1 cellular context compared by ENCODE assay signal in genomic region chr10:47024046-47024322, GRCh38.
TF ChIP-seq lines count a peak whose summit lies in the region.

No MANE protein-coding gene starts in this region.

TF ChIP-seq in HepG2, 621 proteins besides CTCF, POLR2A, EP300 and RAD21 (continued from another document and continues in another):
- TF ChIP-seq ZNF256 (CRISPR knock-in tag; conservative IDR thresholded peaks at IDR 0.05) (no peak), ZNF788 (CRISPR knock-in tag; IDR thresholded peaks at IDR 0.05; ENCODE audit: borderline replicate concordance) (no peak), IKZF1 (IDR thresholded peaks at IDR 0.05) (0 out of 2 replicates have a peak, but pooled peaks have one; percentile 14), HNF4A (CRISPR knock-in tag; IDR thresholded peaks at IDR 0.05) (no peak), GPBP1L1 (CRISPR knock-in tag; IDR thresholded peaks at IDR 0.05) (no peak), DMTF1 (CRISPR knock-in tag; IDR thresholded peaks at IDR 0.05) (no peak), RELA (CRISPR knock-in tag; IDR thresholded peaks at IDR 0.05) (no peak), RBM22 (optimal IDR thresholded peaks at IDR 0.05; ENCODE audit: low read length) (no peak), ZNF460 (CRISPR knock-in tag; IDR thresholded peaks at IDR 0.05; ENCODE audit: borderline replicate concordance) (no peak), HMGXB4 (CRISPR knock-in tag; IDR thresholded peaks at IDR 0.05; ENCODE audit: borderline replicate concordance in 1 of 2, low read depth in 1 of 2) (no peak), MTA3 (CRISPR knock-in tag; IDR thresholded peaks at IDR 0.05) (no peak), ZNF710 (CRISPR knock-in tag; IDR thresholded peaks at IDR 0.05; ENCODE audit: borderline replicate concordance) (no peak), ZBTB49 (CRISPR knock-in tag; IDR thresholded peaks at IDR 0.05; ENCODE audit: borderline replicate concordance) (no peak), SALL1 (CRISPR knock-in tag; IDR thresholded peaks at IDR 0.05) (no peak), KDM5A (IDR thresholded peaks at IDR 0.05; ENCODE audit: borderline replicate concordance, low read length) (no peak), MXD1 (CRISPR knock-in tag; IDR thresholded peaks at IDR 0.05) (no peak), ZNF747 (CRISPR knock-in tag; IDR thresholded peaks at IDR 0.05; ENCODE audit: borderline replicate concordance) (no peak), STAG1 (CRISPR knock-in tag; IDR thresholded peaks at IDR 0.05) (no peak), ZNF317 (CRISPR knock-in tag; IDR thresholded peaks at IDR 0.05) (no peak), CHD2 (IDR thresholded peaks at IDR 0.05; ENCODE audit: low read depth, low read length) (no peak), ZNF724P (CRISPR knock-in tag; IDR thresholded peaks at IDR 0.05; ENCODE audit: borderline replicate concordance) (no peak), SRSF9 (IDR thresholded peaks at IDR 0.05; ENCODE audit: borderline replicate concordance, insufficient read depth, low read depth, low read length, poor library complexity, severe bottlenecking) (no peak), PHB2 (IDR thresholded peaks at IDR 0.05; ENCODE audit: partially characterized antibody) (peak; percentile 68), NONO (IDR thresholded peaks at IDR 0.05) (peak; percentile 87; the same call in 1 of the 2 replicates), NONO (CRISPR knock-in tag; conservative IDR thresholded peaks at IDR 0.05) (no peak), ZNF281 (CRISPR knock-in tag; IDR thresholded peaks at IDR 0.05; ENCODE audit: borderline replicate concordance) (no peak), SMARCE1 (IDR thresholded peaks at IDR 0.05; ENCODE audit: borderline replicate concordance) (no peak), SATB2 (CRISPR knock-in tag; IDR thresholded peaks at IDR 0.05) (no peak), FOXP1 (IDR thresholded peaks at IDR 0.05) (peak; percentile 19; the same call in 1 of the 2 replicates), FOXP1 (CRISPR knock-in tag; IDR thresholded peaks at IDR 0.05) (no peak), ZNF781 (CRISPR knock-in tag; IDR thresholded peaks at IDR 0.05; ENCODE audit: borderline replicate concordance, not compliant biosample characterization) (no peak), ZNF782 (CRISPR knock-in tag; IDR thresholded peaks at IDR 0.05; ENCODE audit: borderline replicate concordance) (no peak), AGO1 (IDR thresholded peaks at IDR 0.05; ENCODE audit: low read depth, low read length, poor library complexity, severe bottlenecking) (no peak), ZNF124 (CRISPR knock-in tag; IDR thresholded peaks at IDR 0.05) (no peak), ZKSCAN5 (CRISPR knock-in tag; IDR thresholded peaks at IDR 0.05) (no peak), RFX5 (IDR thresholded peaks at IDR 0.05; ENCODE audit: low read depth, low read length) (no peak), ZNF674 (CRISPR knock-in tag; IDR thresholded peaks at IDR 0.05; ENCODE audit: low read depth) (no peak), HNRNPL (IDR thresholded peaks at IDR 0.05; ENCODE audit: low read depth, low read length) (no peak), ATF4 (CRISPR knock-in tag; IDR thresholded peaks at IDR 0.05) (no peak), ZNF646 (CRISPR knock-in tag; IDR thresholded peaks at IDR 0.05) (peak; percentile 15), ATF7 (IDR thresholded peaks at IDR 0.05) (0 out of 2 replicates have a peak, but pooled peaks have one; percentile 8), ATF7 (CRISPR knock-in tag; IDR thresholded peaks at IDR 0.05) (no peak), RARG (CRISPR knock-in tag; IDR thresholded peaks at IDR 0.05; ENCODE audit: low read depth) (no peak), ZNF224 (CRISPR knock-in tag; IDR thresholded peaks at IDR 0.05) (no peak)
